Comparison of ENCODE assay signal across 25 cellular contexts in genomic region chr17:42984486-42984885, GRCh38. TPM values are rescaled to one million over a fixed set of nuclear protein-coding genes. Genes with fewer than 3 reads are reported as not detected.
DNase-seq lines count a peak whose midpoint lies in the region; ATAC-seq and TF ChIP-seq lines count a peak whose summit lies in the region.
"Had no signal": no experiment of that assay in that cellular context is flagged by ENCODE, and none has a peak within 500 bp of the region (broad histone marks: within the 10 kb centered on the region; RNA-seq: fewer than 3 reads in every experiment).

No MANE protein-coding gene starts in this region.

- H3K9me3 Mint-ChIP-seq in chondrocyte (ENCODE audit: low read depth): no peaks in the 10 kb centered on the region
- no peaks in the 10 kb centered on the region for H3K9me3 Mint-ChIP-seq in neural crest cell
- H3K9me3 Mint-ChIP-seq: activated naive CD8-positive, alpha-beta T cell treated with anti-CD3 and anti-CD28 coated beads, Interleukin-2, amount 50 U/mL, for 24 hours; activated T-helper 1 cell treated with anti-CD3 and anti-CD28 coated beads, Interleukin-12 subunit alpha, Interleukin-12 subunit beta, Interleukin-2, Interleukin-4 antibody, amounts not matched to agents 30 ng/mL and 10 ng/mL and 1 ng/mL, durations not matched to agents 14 hours and 24 hours and 36 hours; CD8-positive, alpha-beta T cell; nephron progenitor cell had no signal

- in situ Hi-C loops in GM13976 (cut with MboI; ENCODE audit: low sequenced_read_pairs, unreplicated experiment): no loop called here

- H4K20me1 ChIP-seq in BLaER1 treated with 17β-estradiol and CSF1 and Interleukin-3, amounts not matched to agents 10 nM and 100 nM: peaks cover 0 to 20% (median 5%) of the 10 kb centered on the region in 11 experiments; a peak in 8 of 22 replicates

- H3K9me3 ChIP-seq in BLaER1 treated with 17β-estradiol and CSF1 and Interleukin-3, amounts not matched to agents 10 nM and 100 nM (replicated peaks in 1 of 11): no peaks in the 10 kb centered on the region
- H3K9me3 ChIP-seq: gastroesophageal sphincter, Peyer's patch, thoracic aorta had no signal

- H3K27ac ChIP-seq in BLaER1 treated with 17β-estradiol and CSF1 and Interleukin-3, amounts not matched to agents 10 nM and 100 nM: peak overlapping the region; percentile 47 to 80 (median 76); a peak in 21 of 22 replicates
- H3K27ac ChIP-seq: gastroesophageal sphincter, SK-N-MC, thoracic aorta had no signal

- peak overlapping the region; percentile 62 to 96 (median 86) for H3K4me2 ChIP-seq in BLaER1 treated with 17β-estradiol and CSF1 and Interleukin-3, amounts not matched to agents 10 nM and 100 nM

- DNase-seq in LNCaP clone FGC (ENCODE audit: low read depth) (peak; percentile 89), chondrocyte (ENCODE audit: low spot score) (no peak), neural crest cell (ENCODE audit: low read depth, low spot score) (no peak), GM13976 (ENCODE audit: low spot score) (no peak), HEK293T (ENCODE audit: extremely low spot score) (no peak)
- DNase-seq: activated CD8-positive, alpha-beta memory T cell treated with anti-CD3 and anti-CD28 coated beads for 24 hours; activated naive CD8-positive, alpha-beta T cell treated with anti-CD3 and anti-CD28 coated beads, Interleukin-2, amount 50 U/mL, for 24 hours; CD8-positive, alpha-beta T cell; dorsolateral prefrontal cortex; kidney glomerular epithelial cell; NCI-H1436 treated with DMSO at 0.1 percent for 48 hours; nephron progenitor cell; Peyer's patch; stimulated activated CD8-positive, alpha-beta memory T cell treated with anti-CD3 and anti-CD28 coated beads, Interleukin-4, amount 100 ng/mL, for 48 hours; T-helper 9 cell had no signal

- H3K4me3 Mint-ChIP-seq in chondrocyte (ENCODE audit: unreplicated experiment): no peak overlapping the region
- H3K4me3 Mint-ChIP-seq in neural crest cell: peak overlapping the region; percentile 23
- H3K4me3 Mint-ChIP-seq: activated naive CD8-positive, alpha-beta T cell treated with anti-CD3 and anti-CD28 coated beads, Interleukin-2, amount 50 U/mL, for 24 hours; CD8-positive, alpha-beta T cell; nephron progenitor cell had no signal

- H3K9ac ChIP-seq in BLaER1 treated with 17β-estradiol and CSF1 and Interleukin-3, amounts not matched to agents 10 nM and 100 nM: peak overlapping the region in 8 of 11 experiments; percentile 44 to 67 (median 65); a peak in 14 of 22 replicates

- no peak for ATAC-seq in HG03521 (IDR thresholded peaks at IDR 0.05; ENCODE audit: unreplicated experiment)
- no peak for ATAC-seq in GM21423 (IDR thresholded peaks at IDR 0.05; ENCODE audit: unreplicated experiment)
- ATAC-seq: activated CD4-positive, CD25-positive, alpha-beta regulatory T cell treated with anti-CD3 and anti-CD28 coated beads, Interleukin-2, amount 50 U/mL, for 24 hours; activated naive CD8-positive, alpha-beta T cell treated with anti-CD3 and anti-CD28 coated beads, Interleukin-2, amount 50 U/mL, for 24 hours; CD8-positive, alpha-beta T cell; gastroesophageal sphincter had no signal

- H3K27me3 Mint-ChIP-seq in chondrocyte (ENCODE audit: low read depth): no peaks in the 10 kb centered on the region
- no peaks in the 10 kb centered on the region for H3K27me3 Mint-ChIP-seq in neural crest cell (ENCODE audit: low read depth)
- H3K27me3 Mint-ChIP-seq: activated naive CD8-positive, alpha-beta T cell treated with anti-CD3 and anti-CD28 coated beads, Interleukin-2, amount 50 U/mL, for 24 hours had no signal

- H3K27me3 ChIP-seq in BLaER1 treated with 17β-estradiol and CSF1 and Interleukin-3, amounts not matched to agents 10 nM and 100 nM: no peaks in the 10 kb centered on the region
- H3K27me3 ChIP-seq: dorsolateral prefrontal cortex, gastroesophageal sphincter, Peyer's patch had no signal

- CTCF ChIA-PET in HEK293T (lab: Yijun Ruan, JAX): interaction anchor here (0.9 kb wide), 1 partner anchor 13 kb away, joined by 3 read pairs; the partner anchor contains the start of gene RPL27

- H3K4me1 Mint-ChIP-seq in chondrocyte (ENCODE audit: low read depth) (peaks cover 31% of the 10 kb centered on the region), neural crest cell (peaks cover 25% of the 10 kb centered on the region)

- peak overlapping the region; percentile 17 for H3K27ac Mint-ChIP-seq in chondrocyte (ENCODE audit: unreplicated experiment)
- no peak overlapping the region for H3K27ac Mint-ChIP-seq in neural crest cell (ENCODE audit: unreplicated experiment)
- H3K27ac Mint-ChIP-seq: activated naive CD8-positive, alpha-beta T cell treated with anti-CD3 and anti-CD28 coated beads, Interleukin-2, amount 50 U/mL, for 24 hours; CD8-positive, alpha-beta T cell; nephron progenitor cell had no signal

- peaks cover 57 to 75% (median 61%) of the 10 kb centered on the region in 10 experiments for H3K4me1 ChIP-seq in BLaER1 treated with 17β-estradiol and CSF1 and Interleukin-3, amounts not matched to agents 10 nM and 100 nM

- H3K4me3 ChIP-seq in BLaER1 treated with 17β-estradiol and CSF1 and Interleukin-3, amounts not matched to agents 10 nM and 100 nM: peak overlapping the region in 6 of 10 experiments; percentile 12 to 49 (median 36); a peak in 6 of 20 replicates
- H3K4me3 ChIP-seq in LNCaP clone FGC (ENCODE audit: low read depth, low read length): no peak overlapping the region
- H3K4me3 ChIP-seq: dorsolateral prefrontal cortex, gastroesophageal sphincter, Peyer's patch, SK-N-MC, thoracic aorta had no signal

- H3K36me3 Mint-ChIP-seq in chondrocyte (ENCODE audit: low read depth) (peaks cover 17% of the 10 kb centered on the region), neural crest cell (ENCODE audit: low read depth) (no peaks in the 10 kb centered on the region)

- POLR2A ChIA-PET in HEK293T (lab: Yijun Ruan, JAX): interaction anchor here (1.4 kb wide), 1 partner anchor 14 kb away, joined by 4 read pairs; the partner anchor contains the start of gene RPL27

- TF ChIP-seq CTCF in LNCaP clone FGC (IDR thresholded peaks at IDR 0.05; ENCODE audit: control insufficient read depth, extremely low read depth, insufficient read depth): no peak
- TF ChIP-seq CTCF in chondrocyte (IDR thresholded peaks at IDR 0.05): no peak
- no peak for TF ChIP-seq CTCF in neural crest cell (conservative IDR thresholded peaks at IDR 0.05)
- TF ChIP-seq CTCF in GM13976 (IDR thresholded peaks at IDR 0.05; ENCODE audit: borderline replicate concordance, control extremely low read depth, extremely low read depth, insufficient read depth, missing control alignments): no peak

- H3K36me3 ChIP-seq in BLaER1 treated with 17β-estradiol and CSF1 and Interleukin-3, amounts not matched to agents 10 nM and 100 nM: peaks cover 27 to 47% (median 40%) of the 10 kb centered on the region in 11 experiments

TF ChIP-seq in HEK293T, 16 proteins besides CTCF, POLR2A, EP300 and RAD21:
- TF ChIP-seq SUZ12 (IDR thresholded peaks at IDR 0.05) (no peak), TARDBP (IDR thresholded peaks at IDR 0.05) (no peak)
TF ChIP-seq in HEK293T: peak in this region for 0.

RNA-seq across cellular contexts. Expression of gene RUNDC1, which starts 4.1 kb away (rescaled TPM):
- total RNA-seq in chondrocyte (11.2 to 13.1 TPM (median 11.3 TPM) in 3 replicates), neural crest cell (15.9 and 16.5 TPM in 2 replicates)

RNA-seq across cellular contexts. Expression of gene PTGES3L, which starts 4.6 kb away (rescaled TPM):
- total RNA-seq in chondrocyte: 1.2 to 5.7 TPM (median 3.9 TPM) in 3 replicates
- total RNA-seq in neural crest cell: 3.4 and 3.5 TPM in 2 replicates
- total RNA-seq: HT1080, mesenteric fat pad had no signal

RNA-seq across cellular contexts. Expression of gene RPL27, which starts 13.7 kb away (rescaled TPM):
- total RNA-seq in chondrocyte: 738 to 860 TPM (median 747 TPM) in 3 replicates
- total RNA-seq in neural crest cell: 1,045 and 1,183 TPM in 2 replicates

RNA-seq across cellular contexts. Expression of gene AARSD1, which starts 20.2 kb away (rescaled TPM):
- total RNA-seq in chondrocyte (39.1 to 44.4 TPM (median 44.0 TPM) in 3 replicates), neural crest cell (61.6 and 65.6 TPM in 2 replicates)

RNA-seq across cellular contexts. Expression of gene IFI35, which starts 22.1 kb away (rescaled TPM):
- 9.0 to 20.9 TPM (median 12.8 TPM) in 3 replicates for total RNA-seq in chondrocyte
- 0.91 and 1.3 TPM in 2 replicates for total RNA-seq in neural crest cell
